8 cellular contexts compared by ENCODE assay signal in genomic region chr4:52721968-52722814, GRCh38. TPM values are rescaled to one million over a fixed set of nuclear protein-coding genes. Genes with fewer than 3 reads are reported as not detected.
DNase-seq lines count a peak whose midpoint lies in the region; ATAC-seq and TF ChIP-seq lines count a peak whose summit lies in the region.

No MANE protein-coding gene starts in this region.

- TF ChIP-seq CTCF in colonic mucosa (IDR thresholded peaks at IDR 0.05), result no peak

- H3K36me3 ChIP-seq in colonic mucosa, result no peaks in the 10 kb centered on the region

- peak overlapping the region; percentile 71 for H3K4me3 ChIP-seq in colonic mucosa

- no peaks in the 10 kb centered on the region for H3K9me3 ChIP-seq in colonic mucosa

- peak overlapping the region; percentile 73 for H3K27ac ChIP-seq in colonic mucosa

- DNase-seq in AG08396 (ENCODE audit: low spot score) (peak; percentile 95), NCI-H446 (lab: John Stamatoyannopoulos, UW) (peak; percentile 83 to 93), colonic mucosa (peak; percentile 94), kidney tubule cell (ENCODE audit: low spot score) (peak; percentile 96)
- peak; percentile 87 to 89 for DNase-seq in activated CD4-positive, alpha-beta T cell treated with anti-CD3 and anti-CD28 coated beads for 4 hours
- DNase-seq in stimulated activated CD4-positive, alpha-beta T cell treated with anti-CD3 and anti-CD28 coated beads, Interleukin-1b, Interleukin-23, amount 100 ng/mL, for 1 hour (ENCODE audit: low read depth in 2 of 2), result peak; percentile 68 to 72

- TF ChIP-seq POLR2A in GM18951 (IDR thresholded peaks at IDR 0.05; ENCODE audit: extremely low read depth, insufficient read depth, insufficient read length), result peak; percentile 93

- peak overlapping the region; percentile 66 to 85 for H3K9ac ChIP-seq in colonic mucosa (ENCODE audit: low read depth in 2 of 2, low read length in 2 of 2)

- no peaks in the 10 kb centered on the region for H3K27me3 ChIP-seq in colonic mucosa

- in situ Hi-C loops in GM18951 (cut with MboI; ENCODE audit: low sequenced_read_pairs, unreplicated experiment), result no loop called here

- H3K4me1 ChIP-seq in colonic mucosa, result no peaks in the 10 kb centered on the region

- intact Hi-C loops in colonic mucosa (cut with DNase I), result no loop called here

- peak; percentile 98 for ATAC-seq in HG03196 (IDR thresholded peaks at IDR 0.05; ENCODE audit: unreplicated experiment)

RNA-seq across cellular contexts. Expression of gene ERVMER34-1, which starts 29.0 kb away (rescaled TPM):
- total RNA-seq in colonic mucosa, result 1 to 10 TPM in 1 of 2 donors, under 1 TPM in 1; 0.77 to 1.1 TPM

Comparison
In these comparisons a context has a peak if more than half of its experiments do, and no peak if none do; other contexts are left out.
1. Peak in every context shown above with its lines: DNase-seq, ATAC-seq, H3K4me3 ChIP-seq and H3K27ac ChIP-seq.